31 cellular contexts compared by ENCODE assay signal in the genomic region with DNA sequence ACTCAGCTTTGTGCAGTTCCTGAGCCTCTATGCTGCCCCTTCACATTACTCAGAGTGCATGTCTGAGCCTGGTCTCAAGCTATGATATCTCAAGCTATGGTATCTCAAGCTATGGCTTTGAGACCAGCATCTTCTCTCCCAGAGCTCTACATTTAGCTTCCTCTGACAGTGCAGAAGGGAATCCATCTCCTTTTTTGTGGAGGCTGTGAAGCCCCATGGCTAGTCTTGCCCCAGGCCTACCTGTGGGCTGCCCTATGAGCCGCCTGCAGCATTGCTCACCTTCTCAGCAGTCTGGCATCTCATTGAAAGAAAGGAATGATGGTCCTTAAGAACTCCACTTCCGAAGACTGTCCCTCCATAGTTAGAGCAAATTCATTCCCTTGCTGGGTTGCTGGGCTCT.
"Had no signal": no experiment of that assay in that cellular context is flagged by ENCODE, and none has a peak within 500 bp of the region (broad histone marks: within the 10 kb centered on the region; RNA-seq: fewer than 3 reads in every experiment).

No MANE protein-coding gene starts in this region.

- H3K27ac ChIP-seq: neutrophil, ovary, parathyroid adenoma, psoas muscle, right lobe of liver, sigmoid colon, stomach, thoracic aorta, thyroid gland, tibial nerve, upper lobe of right lung, uterus had no signal

- H3K36me3 Mint-ChIP-seq: naive B cell; natural killer cell treated with Interleukin-12 subunit alpha and Interleukin-12 subunit beta and Interleukin-15 and Interleukin-18, amount 100 ng/mL, for 72 hours had no signal

- H3K9me3 Mint-ChIP-seq: naive B cell; naive thymus-derived CD8-positive, alpha-beta T cell; natural killer cell treated with Interleukin-12 subunit alpha and Interleukin-12 subunit beta and Interleukin-15 and Interleukin-18, amount 100 ng/mL, for 72 hours; nephron progenitor cell; neural crest cell; stimulated activated memory B cell treated with anti-CD40 and anti-IgM and Interleukin-4, amounts not matched to agents 10 μg/mL and 1 μg/mL and 100 μg/mL, for 72 hours; stimulated activated naive CD8-positive, alpha-beta T cell treated with anti-CD3 and anti-CD28 coated beads, Interleukin-15, Interleukin-2, amounts not matched to agents 100 ng/mL and 50 ng/mL, for 24 hours; type B pancreatic cell had no signal

- H3K9ac ChIP-seq: parathyroid adenoma had no signal

- H3K79me2 ChIP-seq: parathyroid adenoma had no signal

- H3K36me3 ChIP-seq: ovary, right lobe of liver, sigmoid colon, thoracic aorta, thyroid gland, upper lobe of right lung, uterus had no signal

- H3K27ac Mint-ChIP-seq: natural killer cell treated with Interleukin-12 subunit alpha and Interleukin-12 subunit beta and Interleukin-15 and Interleukin-18, amount 100 ng/mL, for 72 hours; nephron progenitor cell; progenitor cell of endocrine pancreas; stimulated activated memory B cell treated with anti-CD40 and anti-IgM and Interleukin-4, amounts not matched to agents 10 μg/mL and 1 μg/mL and 100 μg/mL, for 72 hours; stimulated activated naive CD8-positive, alpha-beta T cell treated with anti-CD3 and anti-CD28 coated beads, Interleukin-15, Interleukin-2, amounts not matched to agents 100 ng/mL and 50 ng/mL, for 24 hours; type B pancreatic cell had no signal

- H3K4me3 Mint-ChIP-seq: naive B cell; naive thymus-derived CD8-positive, alpha-beta T cell; natural killer cell treated with Interleukin-12 subunit alpha and Interleukin-12 subunit beta and Interleukin-15 and Interleukin-18, amount 100 ng/mL, for 72 hours; nephron progenitor cell; neural crest cell; stimulated activated memory B cell treated with anti-CD40 and anti-IgM and Interleukin-4, amounts not matched to agents 10 μg/mL and 1 μg/mL and 100 μg/mL, for 72 hours; stimulated activated naive CD8-positive, alpha-beta T cell treated with anti-CD3 and anti-CD28 coated beads, Interleukin-15, Interleukin-2, amounts not matched to agents 100 ng/mL and 50 ng/mL, for 24 hours; type B pancreatic cell had no signal

- H3K27me3 Mint-ChIP-seq: naive B cell; naive thymus-derived CD8-positive, alpha-beta T cell; natural killer cell treated with Interleukin-12 subunit alpha and Interleukin-12 subunit beta and Interleukin-15 and Interleukin-18, amount 100 ng/mL, for 72 hours; progenitor cell of endocrine pancreas; stimulated activated memory B cell treated with anti-CD40 and anti-IgM and Interleukin-4, amounts not matched to agents 10 μg/mL and 1 μg/mL and 100 μg/mL, for 72 hours; stimulated activated naive CD8-positive, alpha-beta T cell treated with anti-CD3 and anti-CD28 coated beads, Interleukin-15, Interleukin-2, amounts not matched to agents 100 ng/mL and 50 ng/mL, for 24 hours; type B pancreatic cell had no signal

- H3K4me3 ChIP-seq: ovary, psoas muscle, right lobe of liver, sigmoid colon, stomach, thoracic aorta, thyroid gland, tibial nerve, upper lobe of right lung, uterus had no signal

- ATAC-seq: naive thymus-derived CD8-positive, alpha-beta T cell; natural killer cell treated with Interleukin-12 subunit alpha and Interleukin-12 subunit beta and Interleukin-15 and Interleukin-18, amount 100 ng/mL, for 72 hours; psoas muscle; right cardiac atrium; right lobe of liver; stimulated activated memory B cell treated with anti-CD40 and anti-IgM and Interleukin-4, amounts not matched to agents 10 μg/mL and 1 μg/mL and 100 μg/mL, for 72 hours; upper lobe of right lung had no signal

- H2AFZ ChIP-seq: parathyroid adenoma had no signal

- H3K27me3 ChIP-seq: neutrophil, ovary, right lobe of liver, sigmoid colon, stomach, thyroid gland, tibial nerve, upper lobe of right lung, uterus had no signal

- H3K9me3 ChIP-seq: neutrophil, ovary, psoas muscle, right lobe of liver, sigmoid colon, stomach, thoracic aorta, thyroid gland, tibial nerve, upper lobe of right lung, uterus had no signal

- DNase-seq: naive B cell; naive thymus-derived CD8-positive, alpha-beta T cell; nephron progenitor cell; nucleus accumbens; ovary; posterior cingulate gyrus; psoas muscle; right lobe of liver; sigmoid colon; small intestine; stimulated activated CD4-positive, alpha-beta T cell treated with anti-CD3 and anti-CD28 coated beads, Interleukin-12 subunit alpha, Interleukin-12 subunit beta, amount 100 ng/mL, for 4 hours; stimulated activated CD4-positive, alpha-beta T cell treated with anti-CD3 and anti-CD28 coated beads, Interleukin-1b, Interleukin-23, amount 100 ng/mL, for 48 hours; stimulated activated CD4-positive, alpha-beta T cell treated with anti-CD3 and anti-CD28 coated beads, Interleukin-4, amount 100 ng/mL, for 1 hour; stimulated activated CD4-positive, alpha-beta T cell treated with anti-CD3 and anti-CD28 coated beads, Interleukin-4, amount 100 ng/mL, for 4 hours; stimulated activated CD8-positive, alpha-beta memory T cell treated with anti-CD3 and anti-CD28 coated beads, Interleukin-4, amount 100 ng/mL, for 48 hours; stimulated activated naive CD4-positive, alpha-beta T cell treated with Interleukin-2 at 50 U/mL for 16 hours; stomach; thyroid gland; upper lobe of right lung; uterus had no signal

- H3K4me1 ChIP-seq: parathyroid adenoma, psoas muscle, right lobe of liver, sigmoid colon, tibial nerve, uterus had no signal
